Comparison of ENCODE assay signal across 12 cellular contexts in the genomic region with DNA sequence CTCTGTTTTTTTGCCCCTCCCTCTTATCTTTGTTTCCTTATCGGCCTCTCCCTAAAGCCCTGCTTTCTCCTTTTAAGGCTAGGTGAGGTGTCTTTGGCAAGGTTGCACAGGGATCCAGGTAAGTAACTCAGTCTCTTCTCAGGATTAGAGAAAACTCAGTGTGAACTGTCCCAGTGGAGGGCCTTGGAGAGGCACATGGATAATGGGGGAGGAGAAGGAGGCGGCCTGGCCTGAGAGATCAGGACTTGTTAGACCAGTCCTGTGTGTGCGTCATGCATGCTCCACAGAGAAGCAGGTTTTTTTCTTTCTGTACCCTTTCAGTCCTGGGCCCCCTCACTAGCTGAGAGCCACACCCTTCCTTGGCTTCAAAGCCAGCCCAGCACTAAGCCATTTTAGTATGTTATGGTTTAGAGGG. TPM values are rescaled to one million over a fixed set of nuclear protein-coding genes. Genes with fewer than 3 reads are reported as not detected.
DNase-seq lines count a peak whose midpoint lies in the region; ATAC-seq and TF ChIP-seq lines count a peak whose summit lies in the region.
"Had no signal": no experiment of that assay in that cellular context is flagged by ENCODE, and none has a peak within 500 bp of the region (broad histone marks: within the 10 kb centered on the region; RNA-seq: fewer than 3 reads in every experiment).

No MANE protein-coding gene starts in this region.

- 46% methylated on average over 3 of the region's 3 CpGs for WGBS in urinary bladder

- no peaks in the 10 kb centered on the region for H3K27me3 ChIP-seq in mucosa of stomach (ENCODE audit: control insufficient read depth, insufficient read depth, low read length)

- ATAC-seq in activated naive CD8-positive, alpha-beta T cell treated with anti-CD3 and anti-CD28 coated beads, Interleukin-2, amount 10 ng/mL, durations not matched to agents 7 days and 5 days (ENCODE audit: low read depth), result peak; percentile 67
- ATAC-seq in activated naive CD8-positive, alpha-beta T cell treated with anti-CD3 and anti-CD28 coated beads, Interleukin-2, amount 50 U/mL, for 24 hours, result no peak
- ATAC-seq in GM19035 (IDR thresholded peaks at IDR 0.05; ENCODE audit: unreplicated experiment), result no peak
- ATAC-seq: effector memory CD8-positive, alpha-beta T cell had no signal

- peaks cover 85% of the 10 kb centered on the region for H3K4me1 ChIP-seq in mucosa of stomach (ENCODE audit: control insufficient read depth, insufficient read depth, low read length)
- peaks cover 6% of the 10 kb centered on the region for H3K4me1 ChIP-seq in urinary bladder (ENCODE audit: insufficient read depth)

- H3K27ac Mint-ChIP-seq in activated naive CD8-positive, alpha-beta T cell treated with anti-CD3 and anti-CD28 coated beads, Interleukin-2, amount 10 ng/mL, durations not matched to agents 7 days and 5 days, result peak overlapping the region; percentile 57
- no peak overlapping the region for H3K27ac Mint-ChIP-seq in activated naive CD8-positive, alpha-beta T cell treated with anti-CD3 and anti-CD28 coated beads, Interleukin-2, amount 50 U/mL, for 24 hours

- POLR2A ChIA-PET in activated naive CD8-positive, alpha-beta T cell treated with anti-CD3 and anti-CD28 coated beads, Interleukin-2, amount 10 ng/mL, durations not matched to agents 7 days and 5 days (lab: Charles Lee), result interaction anchor here (0.9 kb wide), 1 partner anchor 40 kb away, joined by 4 read pairs; the partner anchor contains the start of gene SELENOH

- H3K4me3 Mint-ChIP-seq in activated naive CD8-positive, alpha-beta T cell treated with anti-CD3 and anti-CD28 coated beads, Interleukin-2, amount 10 ng/mL, durations not matched to agents 7 days and 5 days, result peak overlapping the region; percentile 31
- H3K4me3 Mint-ChIP-seq in activated naive CD8-positive, alpha-beta T cell treated with anti-CD3 and anti-CD28 coated beads, Interleukin-2, amount 50 U/mL, for 24 hours, result no peak overlapping the region
- H3K4me3 Mint-ChIP-seq: effector memory CD8-positive, alpha-beta T cell had no signal

- peaks cover 9% of the 10 kb centered on the region for H3K36me3 Mint-ChIP-seq in activated naive CD8-positive, alpha-beta T cell treated with anti-CD3 and anti-CD28 coated beads, Interleukin-2, amount 10 ng/mL, durations not matched to agents 7 days and 5 days
- no peaks in the 10 kb centered on the region for H3K36me3 Mint-ChIP-seq in activated naive CD8-positive, alpha-beta T cell treated with anti-CD3 and anti-CD28 coated beads, Interleukin-2, amount 50 U/mL, for 24 hours (ENCODE audit: low read depth)

- peaks cover 20% of the 10 kb centered on the region for H3K4me1 Mint-ChIP-seq in activated naive CD8-positive, alpha-beta T cell treated with anti-CD3 and anti-CD28 coated beads, Interleukin-2, amount 10 ng/mL, durations not matched to agents 7 days and 5 days
- peaks cover 18% of the 10 kb centered on the region for H3K4me1 Mint-ChIP-seq in activated naive CD8-positive, alpha-beta T cell treated with anti-CD3 and anti-CD28 coated beads, Interleukin-2, amount 50 U/mL, for 24 hours

- TF ChIP-seq POLR2A in erythroblast (IDR thresholded peaks at IDR 0.05; ENCODE audit: low read length), result no peak

- no peak for DNase-seq in activated naive CD8-positive, alpha-beta T cell treated with anti-CD3 and anti-CD28 coated beads, Interleukin-2, amount 10 ng/mL, durations not matched to agents 7 days and 5 days
- DNase-seq in activated naive CD8-positive, alpha-beta T cell treated with anti-CD3 and anti-CD28 coated beads, Interleukin-2, amount 50 U/mL, for 24 hours, result no peak
- peak; percentile 26 to 27 for DNase-seq in erythroblast (lab: John Stamatoyannopoulos, UW)
- no peak for DNase-seq in RKO (ENCODE audit: low spot score)
- DNase-seq in GOT3 (lab: John Stamatoyannopoulos, UW), result no peak
- DNase-seq: effector memory CD8-positive, alpha-beta T cell; stimulated activated naive CD4-positive, alpha-beta T cell treated with Interleukin-2 at 50 U/mL for 16 hours had no signal

- H3K9me3 ChIP-seq in mucosa of stomach (ENCODE audit: control insufficient read depth, low read length), result no peaks in the 10 kb centered on the region

- peak overlapping the region; percentile 73 for H3K27ac ChIP-seq in urinary bladder (ENCODE audit: low read depth)
- H3K27ac ChIP-seq: KMS-11 had no signal

- no peaks in the 10 kb centered on the region for H3K36me3 ChIP-seq in mucosa of stomach (ENCODE audit: control insufficient read depth, insufficient read depth, low read length)
- H3K36me3 ChIP-seq in urinary bladder (ENCODE audit: insufficient read depth), result peaks cover 1% of the 10 kb centered on the region

- peak overlapping the region; percentile 16 for H3K9ac ChIP-seq in mucosa of stomach (ENCODE audit: low read length)
- H3K9ac ChIP-seq: KMS-11 had no signal

- H3K27me3 Mint-ChIP-seq in activated naive CD8-positive, alpha-beta T cell treated with anti-CD3 and anti-CD28 coated beads, Interleukin-2, amount 10 ng/mL, durations not matched to agents 7 days and 5 days, result no peaks in the 10 kb centered on the region
- H3K27me3 Mint-ChIP-seq in activated naive CD8-positive, alpha-beta T cell treated with anti-CD3 and anti-CD28 coated beads, Interleukin-2, amount 50 U/mL, for 24 hours, result no peaks in the 10 kb centered on the region
- H3K27me3 Mint-ChIP-seq: effector memory CD8-positive, alpha-beta T cell had no signal

- no peaks in the 10 kb centered on the region for H3K9me3 Mint-ChIP-seq in activated naive CD8-positive, alpha-beta T cell treated with anti-CD3 and anti-CD28 coated beads, Interleukin-2, amount 10 ng/mL, durations not matched to agents 7 days and 5 days
- no peaks in the 10 kb centered on the region for H3K9me3 Mint-ChIP-seq in activated naive CD8-positive, alpha-beta T cell treated with anti-CD3 and anti-CD28 coated beads, Interleukin-2, amount 50 U/mL, for 24 hours
- H3K9me3 Mint-ChIP-seq: effector memory CD8-positive, alpha-beta T cell had no signal

- H3K4me3 ChIP-seq in mucosa of stomach (ENCODE audit: low read length), result no peak overlapping the region
- no peak overlapping the region for H3K4me3 ChIP-seq in urinary bladder (ENCODE audit: low read depth, low read length)

RNA-seq across cellular contexts. Expression of gene CTNND1, which starts 19.9 kb away (rescaled TPM):
- 10 to 100 TPM in 1 of 2 experiments, 1 to 10 TPM in 1; 9.3 to 11.2 TPM for total RNA-seq in activated naive CD8-positive, alpha-beta T cell treated with anti-CD3 and anti-CD28 coated beads, Interleukin-2, amount 10 ng/mL, durations not matched to agents 7 days and 5 days
- total RNA-seq in urinary bladder, result 176 TPM
- polyA plus RNA-seq in urinary bladder, result 72.8 TPM

RNA-seq across cellular contexts. Expression of gene BTBD18, which starts 29.9 kb away (rescaled TPM):
- not detected for total RNA-seq in activated naive CD8-positive, alpha-beta T cell treated with anti-CD3 and anti-CD28 coated beads, Interleukin-2, amount 10 ng/mL, durations not matched to agents 7 days and 5 days
- not detected for total RNA-seq in urinary bladder
- polyA plus RNA-seq in urinary bladder, result not detected
- total RNA-seq: pulmonary artery endothelial cell had no signal

RNA-seq across cellular contexts. Expression of gene SELENOH, which starts 40.2 kb away (rescaled TPM):
- 100 to 1,000 TPM; 176 to 178 TPM for total RNA-seq in activated naive CD8-positive, alpha-beta T cell treated with anti-CD3 and anti-CD28 coated beads, Interleukin-2, amount 10 ng/mL, durations not matched to agents 7 days and 5 days
- total RNA-seq in urinary bladder, result 46.4 TPM
- 119 TPM for polyA plus RNA-seq in urinary bladder

Comparison
In these comparisons a context has a peak if more than half of its experiments do, and no peak if none do; other contexts are left out.
1. DNase-seq: peak in erythroblast (2 of 2); none in activated naive CD8-positive, alpha-beta T cell treated with anti-CD3 and anti-CD28 coated beads, Interleukin-2, amount 10 ng/mL, durations not matched to agents 7 days and 5 days (single experiment), activated naive CD8-positive, alpha-beta T cell treated with anti-CD3 and anti-CD28 coated beads, Interleukin-2, amount 50 U/mL, for 24 hours (single experiment), RKO (single experiment) and GOT3 (single experiment).
2. RNA of gene CTNND1, which starts 19.9 kb away (total RNA-seq): 176 TPM in urinary bladder (single experiment); 9.3 to 11.2 TPM in activated naive CD8-positive, alpha-beta T cell treated with anti-CD3 and anti-CD28 coated beads, Interleukin-2, amount 10 ng/mL, durations not matched to agents 7 days and 5 days; every median in the first group is over 10 times any median in the second.